In the genomic region with DNA sequence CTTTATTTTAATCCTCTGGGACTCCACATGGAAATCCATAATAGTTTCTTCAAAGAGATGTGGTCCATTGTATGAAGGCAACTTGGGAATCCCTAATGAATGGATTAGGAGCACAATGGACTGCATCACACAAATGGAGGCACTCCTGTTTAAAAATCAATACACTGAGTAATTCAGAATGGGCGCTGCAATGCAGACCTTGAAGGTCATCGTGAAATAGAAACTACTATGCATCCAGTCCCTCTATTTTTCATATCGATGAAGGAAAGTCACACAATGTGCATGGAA, we compare ENCODE assay signal across 1 cellular context.
TF ChIP-seq lines count a peak whose summit lies in the region.

No MANE protein-coding gene starts in this region.

TF ChIP-seq in IMR-90, 13 proteins besides CTCF, POLR2A, EP300 and RAD21 (continued from another document):
- TF ChIP-seq RFX5 (IDR thresholded peaks at IDR 0.05; ENCODE audit: low read depth, low read length) = no peak
